In genomic region chr1:1055841-1056736, GRCh38 we compare ENCODE assay signal across 1 cellular context.
TF ChIP-seq lines count a peak whose summit lies in the region.

No MANE protein-coding gene starts in this region.

TF ChIP-seq in GM12878, 131 proteins besides CTCF, POLR2A, EP300 and RAD21:
- TF ChIP-seq TCF3 (IDR thresholded peaks at IDR 0.05; ENCODE audit: borderline replicate concordance, insufficient read depth, low read depth, low read length) (no peak), SMAD1 (IDR thresholded peaks at IDR 0.05; ENCODE audit: low read depth, partially characterized antibody) (no peak), BMI1 (IDR thresholded peaks at IDR 0.05; ENCODE audit: borderline replicate concordance) (no peak), IRF5 (IDR thresholded peaks at IDR 0.05; ENCODE audit: borderline replicate concordance) (no peak), EZH2 (IDR thresholded peaks at IDR 0.05; ENCODE audit: borderline replicate concordance, control insufficient read depth, low read depth, low read length) (no peak), SRF (IDR thresholded peaks at IDR 0.05; ENCODE audit: low read depth in 2 of 2, low read length in 2 of 2) (no peak), GABPA (IDR thresholded peaks at IDR 0.05; ENCODE audit: low read depth) (no peak), ZBED1 (IDR thresholded peaks at IDR 0.05; ENCODE audit: borderline replicate concordance) (no peak), CREB1 (IDR thresholded peaks at IDR 0.05; ENCODE audit: low read depth) (no peak), IKZF1 (conservative IDR thresholded peaks at IDR 0.05) (no peak), SMC3 (IDR thresholded peaks at IDR 0.05; ENCODE audit: borderline replicate concordance, low read length) (no peak), NRF1 (conservative IDR thresholded peaks at IDR 0.05; ENCODE audit: low read depth, low read length) (no peak), ZBTB4 (CRISPR knock-in tag; IDR thresholded peaks at IDR 0.05) (no peak), CHD2 (IDR thresholded peaks at IDR 0.05; ENCODE audit: borderline replicate concordance, low read depth, low read length) (no peak), PBX3 (IDR thresholded peaks at IDR 0.05; ENCODE audit: insufficient replicate concordance, low read depth, low read length) (no peak), MLLT1 (IDR thresholded peaks at IDR 0.05) (no peak), CBX5 (IDR thresholded peaks at IDR 0.05; ENCODE audit: low read depth) (no peak), ATF2 (IDR thresholded peaks at IDR 0.05; ENCODE audit: low read length) (no peak), RUNX3 (IDR thresholded peaks at IDR 0.05; ENCODE audit: low read length) (no peak), RAD51 (IDR thresholded peaks at IDR 0.05) (no peak)
